ENCODE assay signal across 8 cellular contexts in the genomic region with DNA sequence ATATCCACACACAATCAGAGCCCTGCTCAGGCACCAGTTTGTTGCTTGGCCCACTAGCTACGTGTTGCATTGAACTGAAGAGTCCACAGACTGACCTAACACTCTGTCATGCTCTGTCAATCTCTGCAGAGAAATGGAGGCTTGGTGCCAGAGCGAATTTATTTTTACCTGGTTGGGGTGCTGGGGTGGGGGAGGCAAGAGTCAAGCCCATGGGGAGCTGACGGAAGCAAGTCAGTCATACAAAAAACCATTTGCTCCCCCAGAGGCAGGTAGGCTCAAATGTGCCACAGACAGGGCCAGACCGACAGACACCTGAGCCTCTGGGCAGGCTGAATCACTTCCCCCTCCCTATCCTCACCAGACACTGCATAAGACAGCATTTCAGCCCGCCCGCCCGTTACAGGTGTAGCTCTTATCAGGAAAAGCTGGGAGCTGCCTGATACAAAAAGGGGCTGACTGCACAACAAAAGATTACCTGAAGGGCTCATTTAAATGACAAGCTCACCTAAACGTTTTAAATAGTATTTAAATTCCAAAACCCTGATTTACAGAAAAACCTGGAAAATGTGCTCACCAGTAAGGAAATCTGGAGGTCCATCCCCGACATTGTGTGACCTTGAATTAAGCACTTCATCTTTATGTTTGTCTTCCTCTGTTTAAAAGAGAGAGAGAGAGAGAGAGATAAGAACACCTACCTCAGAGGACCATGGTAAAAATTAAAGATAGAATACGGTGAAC. TPM values are rescaled to one million over a fixed set of nuclear protein-coding genes. Genes with fewer than 3 reads are reported as not detected.
A peak's percentile ranks its signal among the peaks of the same experiment; 100 is the strongest.
DNase-seq lines count a peak whose midpoint lies in the region; ATAC-seq, FAIRE-seq and TF ChIP-seq lines count a peak whose summit lies in the region.

No MANE protein-coding gene starts in this region.

- no peak overlapping the region; the same call in 1 of the 2 replicates for H2AFZ ChIP-seq in GM12878 (ENCODE audit: control insufficient read depth, low read depth, low read length)

- no peak for TF ChIP-seq RAD21 in GM12878 (IDR thresholded peaks at IDR 0.05; ENCODE audit: insufficient read depth, low read depth, low read length)

- peak in 1 of 2 experiments; percentile 49; a peak in 1 of 4 replicates for TF ChIP-seq EP300 in GM12878 (IDR thresholded peaks at IDR 0.05; ENCODE audit: borderline replicate concordance in 1 of 2, control insufficient read depth in 1 of 2, low read depth in 2 of 2, low read length in 2 of 2)

- peak overlapping the region; percentile 92 for H3K9ac ChIP-seq in GM12878 (ENCODE audit: control insufficient read depth, insufficient read depth, low read length)

- H4K20me1 ChIP-seq in GM12878 (ENCODE audit: control insufficient read depth, insufficient read depth) = no peaks in the 10 kb centered on the region

- POLR2A ChIA-PET in GM12878 (lab: Charles Lee) = interaction anchor here (0.6 to 13.4 kb wide), 16 partner anchors 9 to 205 kb away, joined by 3 to 187 read pairs (median 16); partner anchors contain the start of genes C2orf42 and MXD1

- ATAC-seq in GM12878 (peak; percentile 44), left colon (no peak), HG03196 (IDR thresholded peaks at IDR 0.05; ENCODE audit: unreplicated experiment) (no peak)

- H3K36me3 ChIP-seq in GM12878 (ENCODE audit: control insufficient read depth in 2 of 2, insufficient read depth in 2 of 2, low read length in 1 of 2) = peaks cover 5 to 16% of the 10 kb centered on the region in 2 experiments

- DNase-seq in NCI-H2196 (lab: John Stamatoyannopoulos, UW; ENCODE audit: unreplicated experiment) = peak; percentile 22
- DNase-seq in NCI-H2196 treated with DMSO at 0.1 percent for 48 hours (lab: John Stamatoyannopoulos, UW; ENCODE audit: unreplicated experiment) = no peak
- DNase-seq in T follicular helper cell (ENCODE audit: low read depth) = peak; percentile 64
- DNase-seq in GM12878 (ENCODE audit: low read depth, low spot score) = peak; percentile 76
- peak; percentile 63 to 67 for DNase-seq in left colon
- DNase-seq in stimulated activated CD4-positive, alpha-beta T cell treated with anti-CD3 and anti-CD28 coated beads, Interleukin-4, amount 100 ng/mL, for 4 hours = peak; percentile 57 to 82
- DNase-seq in NCI-H1048 (lab: John Stamatoyannopoulos, UW) = no peak

- H3K27ac ChIP-seq in GM12878 (ENCODE audit: control insufficient read depth, insufficient read depth) = peak overlapping the region; percentile 100

- CTCF ChIA-PET in GM12878 (lab: Yijun Ruan, JAX) = interaction anchor here (0.5 to 8.6 kb wide), 15 partner anchors 9 to 220 kb away, joined by 3 to 119 read pairs (median 6); partner anchors contain the start of gene MXD1

- peak; percentile 75 for TF ChIP-seq POLR2A in GM12878 (IDR thresholded peaks at IDR 0.05; ENCODE audit: low read depth, low read length)

- intact Hi-C loops in GM12878 (cut with micrococcal nuclease; ENCODE audit: unreplicated experiment) = loop anchor here (5.0 kb wide), 2 partner anchors 162 to 217 kb away; partner anchors contain the start of genes FAM136A and TIA1
- intact Hi-C loops in left colon (cut with DNase I, micrococcal nuclease) = loop anchor here in 1 of 2 donors (5.0 kb wide), 1 partner anchor 57 kb away; no protein-coding TSS in a partner anchor

- no peaks in the 10 kb centered on the region; the same call in 1 of the 3 replicates for H3K9me3 ChIP-seq in GM12878 (replicated peaks; ENCODE audit: control insufficient read depth, insufficient read depth, low read length)

- no peak for TF ChIP-seq CTCF in GM12878 (IDR thresholded peaks at IDR 0.05 in 2 of 3, conservative IDR thresholded peaks at IDR 0.05 in 1 of 3; ENCODE audit: control insufficient read depth in 2 of 3, extremely low read depth in 1 of 3, insufficient read depth in 1 of 3, low read depth in 3 of 3, low read length in 3 of 3)

- peaks cover 65% of the 10 kb centered on the region for H3K79me2 ChIP-seq in GM12878 (ENCODE audit: control insufficient read depth, insufficient read depth, low read length)

- SMC1A ChIA-PET in GM12878 (lab: Charles Lee; ENCODE audit: uncharacterized antibody, unreplicated experiment) = interaction anchor here (0.9 to 9.8 kb wide), 14 partner anchors 10 to 360 kb away, joined by 3 to 170 read pairs (median 30); partner anchors contain the start of genes C2orf42 and MXD1

- FAIRE-seq in GM12878 (lab: Jason Lieb, UNC) = no peak

- no TSS peak for BruUV-seq in GM12878 (replicated peaks; lab: Mats Ljungman, UMichigan)

- peak overlapping the region; percentile 69 for H3K4me3 ChIP-seq in GM12878

- in situ Hi-C loops in GM12878 (cut with MboI) = no loop called here

- RAD21 ChIA-PET in GM12878 (lab: Charles Lee; ENCODE audit: unreplicated experiment) = interaction anchor here (0.7 to 10.7 kb wide), 17 partner anchors 10 to 699 kb away, joined by 3 to 181 read pairs (median 29); partner anchors contain the start of genes ANXA4, C2orf42, MXD1 and SNRPG

- H3K4me2 ChIP-seq in GM12878 (ENCODE audit: control insufficient read depth, insufficient read depth) = peak overlapping the region; percentile 94

- WGBS in GM12878 (ENCODE audit: insufficient coverage, insufficient replicate concordance, low lambda C conversion rate, missing lambda C conversion rate) = under 1% methylated on average over 10 of the region's 10 CpGs

- peaks cover 38% of the 10 kb centered on the region for H3K4me1 ChIP-seq in GM12878 (ENCODE audit: control insufficient read depth, insufficient read depth, low read length)

- no peaks in the 10 kb centered on the region for H3K27me3 ChIP-seq in GM12878 (replicated peaks in 1 of 2; ENCODE audit: control insufficient read depth in 2 of 2, insufficient read depth in 2 of 2, low read length in 1 of 2)

TF ChIP-seq in GM12878, 131 proteins besides CTCF, POLR2A, EP300 and RAD21 (continues in another document):
- TF ChIP-seq EZH2 (IDR thresholded peaks at IDR 0.05; ENCODE audit: borderline replicate concordance, control insufficient read depth, low read depth, low read length) (no peak), POLR2AphosphoS5 (IDR thresholded peaks at IDR 0.05; ENCODE audit: low read length) (peak; percentile 50; the same call in 1 of the 2 replicates), ATF3 (IDR thresholded peaks at IDR 0.05; ENCODE audit: borderline replicate concordance, extremely low read depth, low read depth, low read length) (no peak), POLR2AphosphoS2 (IDR thresholded peaks at IDR 0.05; ENCODE audit: low read depth, low read length) (peak; percentile 69; the same call in 1 of the 2 replicates), KAT2A (conservative IDR thresholded peaks at IDR 0.05; ENCODE audit: control insufficient read depth, low read depth, low read length) (no peak), SREBF2 (IDR thresholded peaks at IDR 0.05; ENCODE audit: low read length) (no peak), BHLHE40 (IDR thresholded peaks at IDR 0.05; ENCODE audit: borderline replicate concordance in 1 of 2, low read depth in 2 of 2, low read length in 1 of 2) (peak; percentile 39 to 42; a peak in 2 of 4 replicates), BMI1 (IDR thresholded peaks at IDR 0.05; ENCODE audit: borderline replicate concordance) (no peak), CREM (IDR thresholded peaks at IDR 0.05; ENCODE audit: low read depth) (0 out of 2 replicates have a peak, but pooled peaks have one; percentile 45), NFYA (IDR thresholded peaks at IDR 0.05; ENCODE audit: borderline replicate concordance, low read depth, low read length) (no peak), RELA (IDR thresholded peaks at IDR 0.05; ENCODE audit: borderline replicate concordance, partially characterized antibody) (no peak), LARP7 (IDR thresholded peaks at IDR 0.05) (no peak), TCF12 (IDR thresholded peaks at IDR 0.05; ENCODE audit: low read depth, low read length) (no peak), NFXL1 (IDR thresholded peaks at IDR 0.05; ENCODE audit: borderline replicate concordance) (no peak), SIX5 (IDR thresholded peaks at IDR 0.05; ENCODE audit: low read depth, low read length, severe bottlenecking) (no peak)

RNA-seq across cellular contexts. Expression of gene PCBP1, which starts 2.1 kb away (rescaled TPM):
- 26.7 and 27.7 TPM in 2 replicates for total RNA-seq in GM12878 (2013; cell fraction: nucleolus; rRNA removed)
- total RNA-seq in GM12878 (2014; rRNA removed) (64.0 and 84.2 TPM in 2 replicates), GM12878 (2014; rRNA removed; fragmentation: Illumina TruSeq; extraction: Trizol) (45.5 and 47.3 TPM in 2 replicates), GM12878 (2021) (494 and 497 TPM in 2 replicates), left colon (100 to 1,000 TPM; 263 to 293 TPM)
- 211 TPM for polyA plus RNA-seq in GM12878 (2011; ENCODE audit: low read depth)
- polyA plus RNA-seq in GM12878 (2011; rRNA removed) (83.5 and 121 TPM in 2 replicates), GM12878 (2014; fragmentation: Illumina TruSeq; extraction: Trizol) (304 and 338 TPM in 2 replicates), GM12878 (2014; fragmentation: Nextera tagmentation; extraction: Ambion mirVana) (10 to 100 TPM; 24.4 to 28.9 TPM), GM12878 (2014; rRNA removed) (221 and 272 TPM in 2 replicates), GM12878 (2016; fragmentation: Nextera tagmentation; extraction: Ambion mirVana) (100 to 1,000 TPM; 138 to 259 TPM)
- 149 and 196 TPM in 2 replicates for polyA plus RNA-seq in GM12878 (2011; cell fraction: cytosol; rRNA removed)
- polyA plus RNA-seq in GM12878 (2011; cell fraction: nucleus; rRNA removed) = 123 and 173 TPM in 2 replicates
- polyA plus RNA-seq in GM12878 (2012) = 433 and 458 TPM in 2 replicates
- polyA minus RNA-seq in GM12878 (2011; rRNA and poly(A)+ RNA removed) = 85.5 and 116 TPM in 2 replicates
- polyA minus RNA-seq in GM12878 (2011; cell fraction: cytosol; rRNA and poly(A)+ RNA removed) = 83.9 and 87.5 TPM in 2 replicates
- 37.4 and 58.0 TPM in 2 replicates for polyA minus RNA-seq in GM12878 (2011; cell fraction: nucleus; rRNA and poly(A)+ RNA removed)

Comparison
In these comparisons a context has a peak if more than half of its experiments do, and no peak if none do; other contexts are left out.
1. DNase-seq: peak in NCI-H2196 (single experiment), T follicular helper cell (single experiment), GM12878 (single experiment), left colon (2 of 2) and stimulated activated CD4-positive, alpha-beta T cell treated with anti-CD3 and anti-CD28 coated beads, Interleukin-4, amount 100 ng/mL, for 4 hours (2 of 2); none in NCI-H2196 treated with DMSO at 0.1 percent for 48 hours (single experiment) and NCI-H1048 (single experiment).